In the genomic region with DNA sequence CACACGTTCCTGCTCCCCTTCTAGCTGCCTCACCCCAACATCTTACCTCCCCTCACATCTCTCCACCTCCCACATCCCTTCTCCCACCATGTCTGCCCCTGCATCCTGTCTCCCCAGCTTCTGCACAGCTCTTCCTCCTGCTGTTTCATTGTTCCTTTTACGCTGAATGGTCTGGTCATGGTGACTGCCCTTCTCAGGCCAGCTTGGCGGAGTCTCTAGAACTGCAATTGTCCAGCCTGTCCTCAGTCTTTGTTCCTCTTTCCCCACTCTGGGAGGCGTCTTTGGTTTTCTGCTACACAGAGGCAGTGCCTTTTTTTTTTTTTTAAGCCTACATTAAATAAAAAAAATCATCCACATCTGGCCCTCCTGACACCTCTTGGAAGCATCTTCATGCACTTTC, we compare ENCODE assay signal across 18 cellular contexts. TPM values are rescaled to one million over a fixed set of nuclear protein-coding genes. Genes with fewer than 3 reads are reported as not detected.
DNase-seq lines count a peak whose midpoint lies in the region; ATAC-seq and TF ChIP-seq lines count a peak whose summit lies in the region.
"Had no signal": no experiment of that assay in that cellular context is flagged by ENCODE, and none has a peak within 500 bp of the region (broad histone marks: within the 10 kb centered on the region; RNA-seq: fewer than 3 reads in every experiment).

No MANE protein-coding gene starts in this region.

- ATAC-seq in natural killer cell treated with Interleukin-12 subunit alpha and Interleukin-12 subunit beta and Interleukin-15 and Interleukin-18, amount 100 ng/mL, for 72 hours: no peak
- no peak for ATAC-seq in natural killer cell
- no peak for ATAC-seq in left lobe of liver
- no peak for ATAC-seq in GM18519 (IDR thresholded peaks at IDR 0.05; ENCODE audit: low FRiP score, unreplicated experiment)
- ATAC-seq in GM18909 (IDR thresholded peaks at IDR 0.05; ENCODE audit: poor library complexity, unreplicated experiment): no peak
- ATAC-seq in GM18511 (IDR thresholded peaks at IDR 0.05; ENCODE audit: unreplicated experiment): no peak

- H4K20me1 ChIP-seq in SU-DHL-6 (ENCODE audit: low read depth, low read length): no peaks in the 10 kb centered on the region

- no peak for DNase-seq in natural killer cell treated with Interleukin-12 subunit alpha and Interleukin-12 subunit beta and Interleukin-15 and Interleukin-18, amount 100 ng/mL, for 72 hours (ENCODE audit: low spot score)
- no peak for DNase-seq in natural killer cell
- DNase-seq in left lobe of liver (ENCODE audit: low spot score): peak; percentile 30
- no peak for DNase-seq in T1000 (lab: John Stamatoyannopoulos, UW)
- DNase-seq: activated naive CD8-positive, alpha-beta T cell treated with anti-CD3 and anti-CD28 coated beads, Interleukin-2, amount 10 ng/mL, durations not matched to agents 7 days and 5 days; BE2C; cerebellar nuclear complex; NCI-H1417; NCI-H526; stimulated activated CD4-positive, alpha-beta T cell treated with anti-CD3 and anti-CD28 coated beads, Interleukin-4, amount 100 ng/mL, for 24 hours had no signal

- no peaks in the 10 kb centered on the region for H3K9me3 Mint-ChIP-seq in natural killer cell treated with Interleukin-12 subunit alpha and Interleukin-12 subunit beta and Interleukin-15 and Interleukin-18, amount 100 ng/mL, for 72 hours
- H3K9me3 Mint-ChIP-seq in natural killer cell: peaks cover 2 to 3% of the 10 kb centered on the region in 2 donors
- H3K9me3 Mint-ChIP-seq: IgD-negative memory B cell had no signal

- H3K4me3 Mint-ChIP-seq in natural killer cell treated with Interleukin-12 subunit alpha and Interleukin-12 subunit beta and Interleukin-15 and Interleukin-18, amount 100 ng/mL, for 72 hours: no peak overlapping the region
- H3K4me3 Mint-ChIP-seq in natural killer cell: no peak overlapping the region
- H3K4me3 Mint-ChIP-seq: activated naive CD8-positive, alpha-beta T cell treated with anti-CD3 and anti-CD28 coated beads, Interleukin-2, amount 10 ng/mL, durations not matched to agents 7 days and 5 days; memory B cell; stimulated activated naive CD8-positive, alpha-beta T cell treated with anti-CD3 and anti-CD28 coated beads, Interleukin-15, Interleukin-2, amounts not matched to agents 100 ng/mL and 50 ng/mL, for 24 hours had no signal

- H2AFZ ChIP-seq in SU-DHL-6 (ENCODE audit: low read depth, low read length, severe bottlenecking): no peak overlapping the region

- H3K4me1 Mint-ChIP-seq in natural killer cell treated with Interleukin-12 subunit alpha and Interleukin-12 subunit beta and Interleukin-15 and Interleukin-18, amount 100 ng/mL, for 72 hours (ENCODE audit: low read depth in 2 of 2): peaks cover 0 to 8% of the 10 kb centered on the region in 2 donors
- peaks cover 0 to 5% of the 10 kb centered on the region in 2 donors for H3K4me1 Mint-ChIP-seq in natural killer cell

- no peaks in the 10 kb centered on the region for H3K27me3 ChIP-seq in SU-DHL-6 (ENCODE audit: low read length)
- H3K27me3 ChIP-seq: BE2C had no signal

- H3K9me2 ChIP-seq in SU-DHL-6 (replicated peaks; ENCODE audit: insufficient read depth, low read length): no peaks in the 10 kb centered on the region

- H3K9me3 ChIP-seq in SU-DHL-6 (ENCODE audit: insufficient read depth, low read length): no peaks in the 10 kb centered on the region
- H3K9me3 ChIP-seq: BE2C, prostate gland had no signal

- H3K27me3 Mint-ChIP-seq in natural killer cell treated with Interleukin-12 subunit alpha and Interleukin-12 subunit beta and Interleukin-15 and Interleukin-18, amount 100 ng/mL, for 72 hours: no peaks in the 10 kb centered on the region
- no peaks in the 10 kb centered on the region for H3K27me3 Mint-ChIP-seq in natural killer cell (ENCODE audit: low read depth in 2 of 2)
- H3K27me3 Mint-ChIP-seq: activated naive CD8-positive, alpha-beta T cell treated with anti-CD3 and anti-CD28 coated beads, Interleukin-2, amount 10 ng/mL, durations not matched to agents 7 days and 5 days; IgD-negative memory B cell; memory B cell; stimulated activated naive CD8-positive, alpha-beta T cell treated with anti-CD3 and anti-CD28 coated beads, Interleukin-15, Interleukin-2, amounts not matched to agents 100 ng/mL and 50 ng/mL, for 24 hours had no signal

- H3K4me2 ChIP-seq in SU-DHL-6 (ENCODE audit: low read depth, low read length, poor library complexity, severe bottlenecking): peak overlapping the region; percentile 39

- H3K36me3 ChIP-seq in SU-DHL-6 (ENCODE audit: low read length): no peaks in the 10 kb centered on the region
- H3K36me3 ChIP-seq: prostate gland had no signal

- intact Hi-C loops in natural killer cell (cut with micrococcal nuclease): no loop called here

- peak overlapping the region; percentile 24; the same call in 1 of the 2 replicates for H3K9ac ChIP-seq in SU-DHL-6 (ENCODE audit: low read length)

- no peak for TF ChIP-seq CTCF in natural killer cell (IDR thresholded peaks at IDR 0.05)
- no peak for TF ChIP-seq CTCF in SU-DHL-6 (IDR thresholded peaks at IDR 0.05; ENCODE audit: insufficient read depth, low read length, poor library complexity, severe bottlenecking)

- peaks cover 4% of the 10 kb centered on the region for H3K36me3 Mint-ChIP-seq in natural killer cell treated with Interleukin-12 subunit alpha and Interleukin-12 subunit beta and Interleukin-15 and Interleukin-18, amount 100 ng/mL, for 72 hours
- no peaks in the 10 kb centered on the region for H3K36me3 Mint-ChIP-seq in natural killer cell

- no peak overlapping the region for H3K4me3 ChIP-seq in SU-DHL-6 (ENCODE audit: insufficient read depth, low read length, poor library complexity, severe bottlenecking)
- H3K4me3 ChIP-seq: prostate gland had no signal

- H3F3A ChIP-seq in SU-DHL-6 (ENCODE audit: insufficient read depth): peaks cover 15% of the 10 kb centered on the region

- no peaks in the 10 kb centered on the region for H3K79me2 ChIP-seq in SU-DHL-6 (ENCODE audit: insufficient read depth, low read length)

- peak overlapping the region; percentile 12 to 56 for H3K27ac Mint-ChIP-seq in natural killer cell treated with Interleukin-12 subunit alpha and Interleukin-12 subunit beta and Interleukin-15 and Interleukin-18, amount 100 ng/mL, for 72 hours
- peak overlapping the region in 1 of 2 donors; percentile 80 for H3K27ac Mint-ChIP-seq in natural killer cell
- H3K27ac Mint-ChIP-seq: stimulated activated naive CD8-positive, alpha-beta T cell treated with anti-CD3 and anti-CD28 coated beads, Interleukin-15, Interleukin-2, amounts not matched to agents 100 ng/mL and 50 ng/mL, for 24 hours had no signal

- H3K27ac ChIP-seq in SU-DHL-6 (ENCODE audit: low read depth, low read length): peak overlapping the region; percentile 74
- H3K27ac ChIP-seq: prostate gland had no signal

RNA-seq across cellular contexts. Expression of a gene that starts 49.1 kb away (rescaled TPM):
- 10 to 100 TPM; 18.8 to 19.0 TPM for total RNA-seq in natural killer cell treated with Interleukin-12 subunit alpha and Interleukin-12 subunit beta and Interleukin-15 and Interleukin-18, amount 100 ng/mL, for 72 hours
- total RNA-seq in natural killer cell: 10 to 100 TPM; 16.4 to 21.2 (median 17.0) TPM
- total RNA-seq in left lobe of liver: 7.7 TPM
